In genomic region chr20:63846938-63847373, GRCh38 we compare ENCODE assay signal across 16 cellular contexts. TPM values are rescaled to one million over a fixed set of nuclear protein-coding genes. Genes with fewer than 3 reads are reported as not detected.
DNase-seq lines count a peak whose midpoint lies in the region; ATAC-seq and TF ChIP-seq lines count a peak whose summit lies in the region.
"Had no signal": no experiment of that assay in that cellular context is flagged by ENCODE, and none has a peak within 500 bp of the region (broad histone marks: within the 10 kb centered on the region; RNA-seq: fewer than 3 reads in every experiment).

No MANE protein-coding gene starts in this region.

- no peaks in the 10 kb centered on the region for H4K20me1 ChIP-seq in GM23338 (replicated peaks; ENCODE audit: insufficient read depth)

- H2AFZ ChIP-seq in GM23338, result no peak overlapping the region

- H3K9me3 ChIP-seq in Peyer's patch, result no peaks in the 10 kb centered on the region
- no peaks in the 10 kb centered on the region for H3K9me3 ChIP-seq in iPS-15b (ENCODE audit: control insufficient read depth, insufficient read depth, low read length)
- H3K9me3 ChIP-seq in spleen, result no peaks in the 10 kb centered on the region

- DNase-seq in GM23338 (ENCODE audit: low spot score) (no peak), Peyer's patch (no peak), spleen (no peak), DMS114 treated with DMSO at 0.1 percent for 48 hours (lab: John Stamatoyannopoulos, UW; ENCODE audit: unreplicated experiment) (no peak)
- DNase-seq in activated CD4-positive, alpha-beta memory T cell treated with anti-CD3 and anti-CD28 coated beads, Interleukin-2, amount 10 ng/mL, durations not matched to agents 7 days and 5 days, result no peak
- DNase-seq: activated CD4-positive, alpha-beta T cell treated with anti-CD3 and anti-CD28 coated beads, Interleukin-2, amount 50 U/mL, for 4 hours; activated naive CD8-positive, alpha-beta T cell treated with anti-CD3 and anti-CD28 coated beads for 36 hours; NCI-H1048 had no signal

- intact Hi-C loops in spleen (cut with DNase I; ENCODE audit: low total_unique reads), result no loop called here

- no peak for TF ChIP-seq CTCF in GM23338 (conservative IDR thresholded peaks at IDR 0.05; ENCODE audit: low read depth in 2 of 2)
- no peak for TF ChIP-seq CTCF in Peyer's patch (IDR thresholded peaks at IDR 0.05)
- no peak for TF ChIP-seq CTCF in spleen (IDR thresholded peaks at IDR 0.05 in 8 of 11, conservative IDR thresholded peaks at IDR 0.05 in 3 of 11)

- CTCF ChIA-PET in activated CD4-positive, alpha-beta memory T cell treated with anti-CD3 and anti-CD28 coated beads, Interleukin-2, amount 10 ng/mL, durations not matched to agents 7 days and 5 days (lab: Charles Lee), result no interaction called here

- peak overlapping the region; percentile 55 for H3K4me3 ChIP-seq in GM23338
- H3K4me3 ChIP-seq in Peyer's patch, result no peak overlapping the region
- H3K4me3 ChIP-seq in iPS-15b (ENCODE audit: low read depth, low read length), result peak overlapping the region; percentile 45
- H3K4me3 ChIP-seq in spleen, result no peak overlapping the region

- H3K27ac ChIP-seq in GM23338 (ENCODE audit: low read depth) (peak overlapping the region; percentile 92), Peyer's patch (peak overlapping the region in 3 of 4 donors; percentile 45 to 56 (median 46)), spleen (peak overlapping the region in 7 of 8 donors; percentile 69 to 86 (median 79))
- H3K27ac ChIP-seq: SK-N-MC had no signal

- POLR2A ChIA-PET in activated CD4-positive, alpha-beta memory T cell treated with anti-CD3 and anti-CD28 coated beads, Interleukin-2, amount 10 ng/mL, durations not matched to agents 7 days and 5 days (lab: Charles Lee), result interaction anchor here (1.6 kb wide), 1 partner anchor 18 kb away, joined by 4 read pairs; the partner anchor contains the start of gene TPD52L2

- H3K9me2 ChIP-seq in GM23338 (ENCODE audit: insufficient read depth), result no peaks in the 10 kb centered on the region

- peaks cover 35% of the 10 kb centered on the region for H3K4me1 ChIP-seq in GM23338 (ENCODE audit: insufficient read depth)
- peaks cover 0 to 20% (median 0%) of the 10 kb centered on the region in 4 donors for H3K4me1 ChIP-seq in Peyer's patch
- peaks cover 16% of the 10 kb centered on the region for H3K4me1 ChIP-seq in iPS-15b (ENCODE audit: control insufficient read depth, insufficient read depth, low read length)
- peaks cover 18 to 76% (median 54%) of the 10 kb centered on the region in 6 donors for H3K4me1 ChIP-seq in spleen

- no peaks in the 10 kb centered on the region; the same call in 2 of the 3 replicates for H3K36me3 Mint-ChIP-seq in GM23338 (ENCODE audit: low read depth)
- no peaks in the 10 kb centered on the region for H3K36me3 Mint-ChIP-seq in activated CD4-positive, alpha-beta memory T cell treated with anti-CD3 and anti-CD28 coated beads, Interleukin-2, amount 10 ng/mL, durations not matched to agents 7 days and 5 days (ENCODE audit: low read depth)
- H3K36me3 Mint-ChIP-seq: activated naive CD8-positive, alpha-beta T cell treated with anti-CD3 and anti-CD28 coated beads for 36 hours; type B pancreatic cell had no signal

- H3F3A ChIP-seq in GM23338 (replicated peaks; ENCODE audit: low read depth), result peaks cover 14% of the 10 kb centered on the region

- H3K79me2 ChIP-seq in GM23338 (replicated peaks; ENCODE audit: insufficient read depth), result no peaks in the 10 kb centered on the region

- peaks cover 20% of the 10 kb centered on the region for H3K27me3 Mint-ChIP-seq in GM23338 (ENCODE audit: insufficient read depth, low read depth, poor library complexity)
- H3K27me3 Mint-ChIP-seq in activated CD4-positive, alpha-beta memory T cell treated with anti-CD3 and anti-CD28 coated beads, Interleukin-2, amount 10 ng/mL, durations not matched to agents 7 days and 5 days, result peaks cover 38% of the 10 kb centered on the region
- H3K27me3 Mint-ChIP-seq: type B pancreatic cell had no signal

- no peaks in the 10 kb centered on the region for H3K9me3 Mint-ChIP-seq in GM23338
- no peaks in the 10 kb centered on the region for H3K9me3 Mint-ChIP-seq in activated CD4-positive, alpha-beta memory T cell treated with anti-CD3 and anti-CD28 coated beads, Interleukin-2, amount 10 ng/mL, durations not matched to agents 7 days and 5 days
- H3K9me3 Mint-ChIP-seq: activated naive CD8-positive, alpha-beta T cell treated with anti-CD3 and anti-CD28 coated beads for 36 hours; IgD-negative memory B cell; type B pancreatic cell had no signal

- H3K27me3 ChIP-seq in GM23338 (ENCODE audit: insufficient read depth), result no peaks in the 10 kb centered on the region
- H3K27me3 ChIP-seq in Peyer's patch, result peaks cover 0 to 3% of the 10 kb centered on the region in 2 donors
- H3K27me3 ChIP-seq in iPS-15b (ENCODE audit: control insufficient read depth, insufficient read depth, low read length), result no peaks in the 10 kb centered on the region
- peaks cover 0 to 74% (median 18%) of the 10 kb centered on the region in 7 donors for H3K27me3 ChIP-seq in spleen (replicated peaks in 1 of 7)

- WGBS in spleen, 5 donors, result 31 to 63% (median 46%) methylated on average over 2 to 3 of the region's 3 CpGs

- no peak overlapping the region for H3K9ac ChIP-seq in iPS-15b (ENCODE audit: low read depth, low read length)

- peak overlapping the region; percentile 88 for H3K4me2 ChIP-seq in GM23338

- TF ChIP-seq POLR2A in Peyer's patch (IDR thresholded peaks at IDR 0.05) (no peak), spleen (IDR thresholded peaks at IDR 0.05) (no peak)

- H3K27ac Mint-ChIP-seq in GM23338, result no peak overlapping the region
- no peak overlapping the region for H3K27ac Mint-ChIP-seq in activated CD4-positive, alpha-beta memory T cell treated with anti-CD3 and anti-CD28 coated beads, Interleukin-2, amount 10 ng/mL, durations not matched to agents 7 days and 5 days
- H3K27ac Mint-ChIP-seq: activated naive CD8-positive, alpha-beta T cell treated with anti-CD3 and anti-CD28 coated beads for 36 hours; IgD-negative memory B cell had no signal

- no peaks in the 10 kb centered on the region for H3K36me3 ChIP-seq in GM23338 (ENCODE audit: insufficient read depth)
- H3K36me3 ChIP-seq in Peyer's patch, result no peaks in the 10 kb centered on the region
- H3K36me3 ChIP-seq in iPS-15b (ENCODE audit: control insufficient read depth, insufficient read depth, low read length), result no peaks in the 10 kb centered on the region
- no peaks in the 10 kb centered on the region for H3K36me3 ChIP-seq in spleen

- no peak overlapping the region for H3K4me3 Mint-ChIP-seq in GM23338
- H3K4me3 Mint-ChIP-seq in activated CD4-positive, alpha-beta memory T cell treated with anti-CD3 and anti-CD28 coated beads, Interleukin-2, amount 10 ng/mL, durations not matched to agents 7 days and 5 days, result no peak overlapping the region
- H3K4me3 Mint-ChIP-seq: activated naive CD8-positive, alpha-beta T cell treated with anti-CD3 and anti-CD28 coated beads for 36 hours; IgD-negative memory B cell; type B pancreatic cell had no signal

- ATAC-seq in GM23338, result no peak
- no peak for ATAC-seq in HG02678 (IDR thresholded peaks at IDR 0.05; ENCODE audit: unreplicated experiment)
- no peak for ATAC-seq in HG02763 (IDR thresholded peaks at IDR 0.05; ENCODE audit: unreplicated experiment)

- peaks cover 23% of the 10 kb centered on the region for H3K4me1 Mint-ChIP-seq in GM23338
- H3K4me1 Mint-ChIP-seq in activated CD4-positive, alpha-beta memory T cell treated with anti-CD3 and anti-CD28 coated beads, Interleukin-2, amount 10 ng/mL, durations not matched to agents 7 days and 5 days, result peaks cover 42% of the 10 kb centered on the region

TF ChIP-seq in GM23338, 12 proteins besides CTCF, POLR2A, EP300 and RAD21:
- no peak for TF ChIP-seq ZNF331 (CRISPR knock-in tag; IDR thresholded peaks at IDR 0.05; ENCODE audit: low read depth)
- TF ChIP-seq EZH2 (IDR thresholded peaks at IDR 0.05; ENCODE audit: low read depth, unreplicated experiment), result no peak
TF ChIP-seq in GM23338: peak in this region for 0.

RNA-seq across cellular contexts. Expression of gene ABHD16B, which starts 14.3 kb away (rescaled TPM):
- total RNA-seq in GM23338 (2014; rRNA removed; shearing (Covaris generic)), result not detected in 2 replicates
- polyA plus RNA-seq in GM23338 (2016; fragmentation: Nextera tagmentation; extraction: Ambion mirVana) (not detected in 2 replicates), spleen (under 1 TPM; 0.49 to 0.86 (median 0.57) TPM)
- total RNA-seq in Peyer's patch (not detected), spleen (not detected)
- not detected for total RNA-seq in activated CD4-positive, alpha-beta memory T cell treated with anti-CD3 and anti-CD28 coated beads, Interleukin-2, amount 10 ng/mL, durations not matched to agents 7 days and 5 days
- total RNA-seq: activated naive CD8-positive, alpha-beta T cell treated with anti-CD3 and anti-CD28 coated beads for 36 hours; frontal cortex; posterior vena cava had no signal

RNA-seq across cellular contexts. Expression of gene ZBTB46, which starts 15.9 kb away (rescaled TPM):
- total RNA-seq in GM23338 (2014; rRNA removed; shearing (Covaris generic)), result 23.0 and 26.9 TPM in 2 replicates
- 3.2 TPM in 2 replicates for polyA plus RNA-seq in GM23338 (2016; fragmentation: Nextera tagmentation; extraction: Ambion mirVana)
- 10 to 100 TPM in 1 of 4 donors, 1 to 10 TPM in 3; 1.9 to 33.0 (median 4.4) TPM for total RNA-seq in Peyer's patch
- total RNA-seq in spleen, result 10 to 100 TPM; 27.6 to 76.5 (median 35.9) TPM
- 10 to 100 TPM in 1 of 3 donors, 1 to 10 TPM in 2; 3.6 to 14.7 (median 4.7) TPM for polyA plus RNA-seq in spleen
- under 1 TPM; 0.53 to 0.65 TPM for total RNA-seq in activated CD4-positive, alpha-beta memory T cell treated with anti-CD3 and anti-CD28 coated beads, Interleukin-2, amount 10 ng/mL, durations not matched to agents 7 days and 5 days

RNA-seq across cellular contexts. Expression of gene TPD52L2, which starts 18.1 kb away (rescaled TPM):
- 103 and 104 TPM in 2 replicates for total RNA-seq in GM23338 (2014; rRNA removed; shearing (Covaris generic))
- polyA plus RNA-seq in GM23338 (2016; fragmentation: Nextera tagmentation; extraction: Ambion mirVana) (39.5 and 40.2 TPM in 2 replicates), spleen (10 to 100 TPM; 60.2 to 94.6 (median 63.5) TPM)
- total RNA-seq in Peyer's patch (10 to 100 TPM; 59.4 to 78.7 (median 65.1) TPM), spleen (100 to 1,000 TPM in 1 of 7 donors, 10 to 100 TPM in 6; 66.3 to 102 (median 92.1) TPM)
- total RNA-seq in activated CD4-positive, alpha-beta memory T cell treated with anti-CD3 and anti-CD28 coated beads, Interleukin-2, amount 10 ng/mL, durations not matched to agents 7 days and 5 days, result 10 to 100 TPM; 48.2 to 48.7 TPM

RNA-seq across cellular contexts. Expression of gene DNAJC5, which starts 48.0 kb away (rescaled TPM):
- total RNA-seq in GM23338 (2014; rRNA removed; shearing (Covaris generic)), result 29.5 and 33.5 TPM in 2 replicates
- polyA plus RNA-seq in GM23338 (2016; fragmentation: Nextera tagmentation; extraction: Ambion mirVana) (6.9 and 7.1 TPM in 2 replicates), spleen (10 to 100 TPM; 12.7 to 32.3 (median 15.2) TPM)
- total RNA-seq in Peyer's patch (100 to 1,000 TPM in 3 of 4 donors, 10 to 100 TPM in 1; 41.3 to 137 (median 113) TPM), spleen (10 to 100 TPM; 47.5 to 83.1 (median 65.4) TPM)
- 10 to 100 TPM; 58.6 to 59.7 TPM for total RNA-seq in activated CD4-positive, alpha-beta memory T cell treated with anti-CD3 and anti-CD28 coated beads, Interleukin-2, amount 10 ng/mL, durations not matched to agents 7 days and 5 days

Comparison
In these comparisons a context has a peak if more than half of its experiments do, and no peak if none do; other contexts are left out.
1. H3K4me3 ChIP-seq: peak in GM23338 (single experiment) and iPS-15b (single experiment); none in Peyer's patch (0 of 4) and spleen (0 of 8).
2. Peak in every context shown above with its lines, with median percentiles within 50 percentile points of each other: H3K27ac ChIP-seq.